ENCODE assay signal across 8 cellular contexts in genomic region chr5:16464664-16465543, GRCh38. TPM values are rescaled to one million over a fixed set of nuclear protein-coding genes. Genes with fewer than 3 reads are reported as not detected.
DNase-seq lines count a peak whose midpoint lies in the region; ATAC-seq and TF ChIP-seq lines count a peak whose summit lies in the region.

No MANE protein-coding gene starts in this region.

- H3K27me3 ChIP-seq in prostate gland (replicated peaks; ENCODE audit: insufficient read depth): no peaks in the 10 kb centered on the region

- H3K4me3 Mint-ChIP-seq in activated CD4-positive, alpha-beta memory T cell treated with anti-CD3 and anti-CD28 coated beads for 36 hours: peak overlapping the region; percentile 98

- DNase-seq in stimulated activated CD4-positive, alpha-beta T cell treated with anti-CD3 and anti-CD28 coated beads, Interleukin-15, amount 100 ng/mL, for 24 hours: peak; percentile 8
- DNase-seq in stimulated activated CD4-positive, alpha-beta T cell treated with anti-CD3 and anti-CD28 coated beads, Interleukin-2, amount 100 ng/mL, for 24 hours: no peak
- DNase-seq in activated CD4-positive, alpha-beta memory T cell treated with anti-CD3 and anti-CD28 coated beads for 36 hours: no peak
- DNase-seq in Right ventricle myocardium inferior (ENCODE audit: missing footprints) (peak; percentile 57), prostate gland (ENCODE audit: low spot score) (no peak), HuH-7 (ENCODE audit: low spot score) (no peak), A172 (ENCODE audit: low spot score) (no peak)
- no peak for DNase-seq in stimulated activated CD4-positive, alpha-beta T cell treated with anti-CD3 and anti-CD28 coated beads, Interleukin-4, amount 100 ng/mL, for 1 hour

- no peak for TF ChIP-seq POLR2A in prostate gland (IDR thresholded peaks at IDR 0.05)

- peak overlapping the region; percentile 96 for H3K27ac Mint-ChIP-seq in activated CD4-positive, alpha-beta memory T cell treated with anti-CD3 and anti-CD28 coated beads for 36 hours

- CTCF ChIA-PET in activated CD4-positive, alpha-beta memory T cell treated with anti-CD3 and anti-CD28 coated beads for 36 hours (lab: Charles Lee): interaction anchor here (1.0 to 5.3 kb wide), 2 partner anchors 8 to 17 kb away, joined by 3 to 38 read pairs; no protein-coding TSS in a partner anchor

- H3K9me3 Mint-ChIP-seq in activated CD4-positive, alpha-beta memory T cell treated with anti-CD3 and anti-CD28 coated beads for 36 hours: no peaks in the 10 kb centered on the region

- no peak for TF ChIP-seq CTCF in prostate gland (IDR thresholded peaks at IDR 0.05)

- 6% methylated on average over 40 of the region's 40 CpGs for WGBS in prostate gland

- H3K27me3 Mint-ChIP-seq in activated CD4-positive, alpha-beta memory T cell treated with anti-CD3 and anti-CD28 coated beads for 36 hours: no peaks in the 10 kb centered on the region

- H3K4me1 ChIP-seq in prostate gland (replicated peaks): peaks cover 9% of the 10 kb centered on the region

- H3K4me1 Mint-ChIP-seq in activated CD4-positive, alpha-beta memory T cell treated with anti-CD3 and anti-CD28 coated beads for 36 hours (ENCODE audit: low read depth): peaks cover 82% of the 10 kb centered on the region

- peaks cover 50% of the 10 kb centered on the region for H3K36me3 Mint-ChIP-seq in activated CD4-positive, alpha-beta memory T cell treated with anti-CD3 and anti-CD28 coated beads for 36 hours

- peaks cover 0 to 5% of the 10 kb centered on the region in 2 donors for H3K36me3 ChIP-seq in prostate gland

- H3K9me3 ChIP-seq in prostate gland: no peaks in the 10 kb centered on the region

- POLR2A ChIA-PET in activated CD4-positive, alpha-beta memory T cell treated with anti-CD3 and anti-CD28 coated beads for 36 hours (lab: Charles Lee): no interaction called here

- no peak for ATAC-seq in Right ventricle myocardium inferior

- H3K4me3 ChIP-seq in prostate gland: peak overlapping the region; percentile 67 to 74

- H3K27ac ChIP-seq in prostate gland: peak overlapping the region; percentile 77 to 78

- intact Hi-C loops in activated CD4-positive, alpha-beta memory T cell treated with anti-CD3 and anti-CD28 coated beads for 36 hours (cut with micrococcal nuclease): loop anchor here (5.0 kb wide), 3 partner anchors 87 to 1883 kb away; partner anchors contain the start of gene OTULINL
- intact Hi-C loops in Right ventricle myocardium inferior (cut with DNase I): no loop called here
- intact Hi-C loops in prostate gland (cut with DNase I): no loop called here

RNA-seq across cellular contexts. Expression of gene ZNF622, which starts 0.7 kb away (rescaled TPM):
- total RNA-seq in activated CD4-positive, alpha-beta memory T cell treated with anti-CD3 and anti-CD28 coated beads for 36 hours: 10 to 100 TPM; 35.6 to 35.9 TPM
- total RNA-seq in Right ventricle myocardium inferior: 56.7 TPM
- 10 to 100 TPM; 25.9 to 26.7 TPM for total RNA-seq in prostate gland
- total RNA-seq in A172 (2014; rRNA removed; shearing (Covaris generic)): 58.9 and 73.0 TPM in 2 replicates

Comparison
In these comparisons a context has a peak if more than half of its experiments do, and no peak if none do; other contexts are left out.
1. DNase-seq: peak in stimulated activated CD4-positive, alpha-beta T cell treated with anti-CD3 and anti-CD28 coated beads, Interleukin-15, amount 100 ng/mL, for 24 hours (single experiment) and Right ventricle myocardium inferior (single experiment); none in stimulated activated CD4-positive, alpha-beta T cell treated with anti-CD3 and anti-CD28 coated beads, Interleukin-2, amount 100 ng/mL, for 24 hours (0 of 2), activated CD4-positive, alpha-beta memory T cell treated with anti-CD3 and anti-CD28 coated beads for 36 hours (single experiment), prostate gland (single experiment), HuH-7 (single experiment), A172 (single experiment) and stimulated activated CD4-positive, alpha-beta T cell treated with anti-CD3 and anti-CD28 coated beads, Interleukin-4, amount 100 ng/mL, for 1 hour (single experiment).